10 cellular contexts compared by ENCODE assay signal in genomic region chr6:26295691-26296555, GRCh38.
DNase-seq lines count a peak whose midpoint lies in the region; ATAC-seq and TF ChIP-seq lines count a peak whose summit lies in the region.
"Had no signal": no experiment of that assay in that cellular context is flagged by ENCODE, and none has a peak within 500 bp of the region (broad histone marks: within the 10 kb centered on the region; RNA-seq: fewer than 3 reads in every experiment).

No MANE protein-coding gene starts in this region.

- peak overlapping the region; percentile 27; the same call in 1 of the 2 replicates for H3K9ac ChIP-seq in KMS-11

- H4K20me1 ChIP-seq in KMS-11 (ENCODE audit: insufficient read depth): no peaks in the 10 kb centered on the region

- peaks cover 31% of the 10 kb centered on the region for H3K4me1 ChIP-seq in KMS-11 (ENCODE audit: low read depth, poor library complexity, severe bottlenecking)
- peaks cover 0 to 6% of the 10 kb centered on the region in 2 donors for H3K4me1 ChIP-seq in left lung
- H3K4me1 ChIP-seq in tibial nerve: no peaks in the 10 kb centered on the region
- peaks cover 4% of the 10 kb centered on the region; the same call in 1 of the 2 replicates for H3K4me1 ChIP-seq in BE2C

- no peak for TF ChIP-seq POLR2A in tibial nerve (IDR thresholded peaks at IDR 0.05)

- H3K79me2 ChIP-seq in KMS-11 (ENCODE audit: insufficient read depth, low read depth): no peaks in the 10 kb centered on the region

- H3K4me2 ChIP-seq in KMS-11: peak overlapping the region; percentile 98

- H3K9me3 Mint-ChIP-seq in WTC11: no peaks in the 10 kb centered on the region

- H3K9me3 ChIP-seq in left lung (no peaks in the 10 kb centered on the region), tibial nerve (no peaks in the 10 kb centered on the region), BE2C (no peaks in the 10 kb centered on the region)

- ATAC-seq in WTC11 (no peak), left lung (peak; percentile 34), HG02852 (IDR thresholded peaks at IDR 0.05; ENCODE audit: unreplicated experiment) (no peak)

- H3K36me3 Mint-ChIP-seq in WTC11: no peaks in the 10 kb centered on the region
- H3K36me3 Mint-ChIP-seq: activated naive CD8-positive, alpha-beta T cell had no signal

- no peak overlapping the region for H3K27ac Mint-ChIP-seq in WTC11
- H3K27ac Mint-ChIP-seq: activated naive CD8-positive, alpha-beta T cell had no signal

- no peak overlapping the region for H3K4me3 Mint-ChIP-seq in WTC11
- H3K4me3 Mint-ChIP-seq: activated naive CD8-positive, alpha-beta T cell had no signal

- H3K27me3 ChIP-seq in KMS-11 (ENCODE audit: insufficient read depth, low read depth) (no peaks in the 10 kb centered on the region), left lung (peaks cover 2 to 34% of the 10 kb centered on the region in 2 donors), tibial nerve (peaks cover 0 to 39% of the 10 kb centered on the region in 2 donors), BE2C (no peaks in the 10 kb centered on the region)

- H3K4me3 ChIP-seq in KMS-11 (IDR thresholded peaks at IDR 0.05; ENCODE audit: insufficient read depth, low read depth, low read length): no peak overlapping the region
- H3K4me3 ChIP-seq in left lung: no peak overlapping the region
- no peak overlapping the region for H3K4me3 ChIP-seq in tibial nerve
- no peak overlapping the region for H3K4me3 ChIP-seq in BE2C (ENCODE audit: low read depth, low read length)

- H2AFZ ChIP-seq in KMS-11 (ENCODE audit: low read depth): peak overlapping the region; percentile 71; the same call in 1 of the 2 replicates

- POLR2A ChIA-PET in WTC11 (lab: Charles Lee): no interaction called here

- WGBS in tibial nerve, 2 donors: 54 to 55% methylated on average over 11 of the region's 11 CpGs

- TF ChIP-seq CTCF in KMS-11 (conservative IDR thresholded peaks at IDR 0.05; ENCODE audit: low read depth, low read length) (no peak), WTC11 (IDR thresholded peaks at IDR 0.05) (no peak), left lung (IDR thresholded peaks at IDR 0.05) (no peak), tibial nerve (IDR thresholded peaks at IDR 0.05) (no peak), BE2C (IDR thresholded peaks at IDR 0.05; ENCODE audit: low read depth, low read length) (no peak)

- peak; percentile 27 for DNase-seq in CD1c-positive myeloid dendritic cell (ENCODE audit: extremely low spot score)
- DNase-seq in WTC11 (ENCODE audit: low spot score): no peak
- no peak for DNase-seq in left lung
- DNase-seq in tibial nerve (ENCODE audit: low spot score in 2 of 2): no peak
- no peak for DNase-seq in globus pallidus (ENCODE audit: low spot score)
- no peak for DNase-seq in BE2C
- DNase-seq: NCI-H1417 had no signal

- H3K4me1 Mint-ChIP-seq in WTC11: peaks cover 8% of the 10 kb centered on the region; the same call in 1 of the 2 replicates

- CTCF ChIA-PET in WTC11 (lab: Charles Lee): interaction anchor here (0.6 kb wide), 1 partner anchor 16 kb away, joined by 3 read pairs; no protein-coding TSS in a partner anchor

- H3K27me3 Mint-ChIP-seq in WTC11 (ENCODE audit: low read depth): no peaks in the 10 kb centered on the region; the same call in 1 of the 2 replicates

- TF ChIP-seq EP300 in tibial nerve (IDR thresholded peaks at IDR 0.05): no peak

- intact Hi-C loops in left lung (cut with DNase I): no loop called here

- H3K27ac ChIP-seq in KMS-11 (peak overlapping the region; percentile 39; the same call in 1 of the 2 replicates), left lung (no peak overlapping the region), tibial nerve (no peak overlapping the region)

- H3K36me3 ChIP-seq in KMS-11 (ENCODE audit: insufficient read depth) (no peaks in the 10 kb centered on the region), left lung (no peaks in the 10 kb centered on the region), tibial nerve (no peaks in the 10 kb centered on the region), BE2C (no peaks in the 10 kb centered on the region)

TF ChIP-seq in WTC11, 78 proteins besides CTCF, POLR2A, EP300 and RAD21:
- TF ChIP-seq MAX (CRISPR knock-in tag; IDR thresholded peaks at IDR 0.05) (no peak), ZBTB21 (CRISPR knock-in tag; IDR thresholded peaks at IDR 0.05; ENCODE audit: borderline replicate concordance) (no peak), GABPB1 (CRISPR knock-in tag; IDR thresholded peaks at IDR 0.05) (peak; percentile 32; the same call in 1 of the 2 replicates)
